Comparison of ENCODE assay signal across 27 cellular contexts in the genomic region with DNA sequence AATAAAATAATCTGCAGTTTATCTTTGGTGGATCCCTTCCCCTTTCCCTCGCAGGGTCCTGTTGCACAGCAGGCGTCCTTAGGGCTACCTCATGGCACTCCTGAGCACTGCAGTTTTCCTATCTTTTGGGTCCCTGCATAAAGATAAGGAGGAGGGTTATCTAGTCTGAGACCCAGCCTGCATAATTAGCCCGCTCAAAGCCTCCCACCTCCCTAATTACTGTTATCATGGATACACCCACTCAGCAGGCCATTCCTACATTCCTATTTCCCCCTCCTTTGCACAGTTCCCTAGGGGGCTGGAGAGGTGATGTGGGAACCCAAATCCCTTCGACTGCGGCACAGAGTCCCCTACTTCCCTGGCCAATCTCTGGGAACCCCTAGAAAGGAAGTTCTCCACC. TPM values are rescaled to one million over a fixed set of nuclear protein-coding genes. Genes with fewer than 3 reads are reported as not detected.
"Had no signal": no experiment of that assay in that cellular context is flagged by ENCODE, and none has a peak within 500 bp of the region (broad histone marks: within the 10 kb centered on the region; RNA-seq: fewer than 3 reads in every experiment).

No MANE protein-coding gene starts in this region.

- DNase-seq: activated CD4-positive, alpha-beta T cell treated with anti-CD3 and anti-CD28 coated beads for 48 hours; activated CD4-positive, alpha-beta T cell treated with anti-CD3 and anti-CD28 coated beads, Interleukin-2, amount 50 U/mL, for 4 hours; activated CD4-positive, CD25-positive, alpha-beta regulatory T cell treated with anti-CD3 and anti-CD28 coated beads, Interleukin-2, amount 50 U/mL, for 72 hours; activated CD8-positive, alpha-beta memory T cell treated with anti-CD3 and anti-CD28 coated beads, Interleukin-2, amount 50 U/mL, for 48 hours; activated CD8-positive, alpha-beta T cell treated with anti-CD3 and anti-CD28 coated beads, Interleukin-2, amount 10 ng/mL, durations not matched to agents 7 days and 5 days; activated effector memory CD4-positive, alpha-beta T cell treated with Interleukin-2 at 50 U/mL for 16 hours; activated naive CD4-positive, alpha-beta T cell; activated T-cell treated with anti-CD3 and anti-CD28 coated beads, Interleukin-2, amount 50 U/mL, for 1 hour; body of pancreas; central memory CD4-positive, alpha-beta T cell; MG63; MV-4-11; NCI-H1105; NCI-H1436; NCI-H1694 treated with DMSO at 0.1 percent for 48 hours; NCI-H2029 treated with DMSO at 0.1 percent for 48 hours; NCI-H446; NCI-H524; T-cell; T-helper 2 cell; T1000 had no signal

- H3K9me3 Mint-ChIP-seq: activated naive CD4-positive, alpha-beta T cell treated with anti-CD3 and anti-CD28 coated beads, Interleukin-2, amount 50 U/mL, for 24 hours; T-cell; WTC11 had no signal

- H3K36me3 ChIP-seq: ascending aorta, MG63 had no signal

- H3K27ac Mint-ChIP-seq: activated CD8-positive, alpha-beta T cell treated with anti-CD3 and anti-CD28 coated beads, Interleukin-2, amount 10 ng/mL, durations not matched to agents 7 days and 5 days; activated naive CD4-positive, alpha-beta T cell treated with anti-CD3 and anti-CD28 coated beads, Interleukin-2, amount 50 U/mL, for 24 hours; T-cell; WTC11 had no signal

- H3K4me3 ChIP-seq: ascending aorta, body of pancreas, MG63, SK-N-MC had no signal

- H3K27ac ChIP-seq: ascending aorta, body of pancreas, SK-N-MC had no signal

- H3K27me3 ChIP-seq: ascending aorta, body of pancreas, MG63 had no signal

- H3K36me3 Mint-ChIP-seq: activated naive CD4-positive, alpha-beta T cell treated with anti-CD3 and anti-CD28 coated beads, Interleukin-2, amount 50 U/mL, for 24 hours; T-cell; WTC11 had no signal

- H3K9me3 ChIP-seq: ascending aorta, body of pancreas, MG63 had no signal

- FAIRE-seq: bronchial epithelial cell had no signal

- H3K4me3 Mint-ChIP-seq: activated CD8-positive, alpha-beta T cell treated with anti-CD3 and anti-CD28 coated beads, Interleukin-2, amount 10 ng/mL, durations not matched to agents 7 days and 5 days; activated naive CD4-positive, alpha-beta T cell treated with anti-CD3 and anti-CD28 coated beads, Interleukin-2, amount 50 U/mL, for 24 hours; T-cell; WTC11 had no signal

- ATAC-seq: activated CD8-positive, alpha-beta T cell treated with anti-CD3 and anti-CD28 coated beads, Interleukin-2, amount 10 ng/mL, durations not matched to agents 7 days and 5 days; body of pancreas; T-cell; WTC11 had no signal

- H3K27me3 Mint-ChIP-seq: activated naive CD4-positive, alpha-beta T cell treated with anti-CD3 and anti-CD28 coated beads, Interleukin-2, amount 50 U/mL, for 24 hours had no signal

RNA-seq across cellular contexts. Expression of gene CCDC92B, which starts 32.8 kb away (rescaled TPM):
- total RNA-seq: activated CD8-positive, alpha-beta T cell treated with anti-CD3 and anti-CD28 coated beads, Interleukin-2, amount 10 ng/mL, durations not matched to agents 7 days and 5 days; ascending aorta; bronchial epithelial cell; RPMI7951 had no signal
